In genomic region chr5:9399094-9399493, GRCh38 we compare ENCODE assay signal across 8 cellular contexts.
"Had no signal": no experiment of that assay in that cellular context is flagged by ENCODE, and none has a peak within 500 bp of the region (broad histone marks: within the 10 kb centered on the region; RNA-seq: fewer than 3 reads in every experiment).

No MANE protein-coding gene starts in this region.

- H3K27ac ChIP-seq: GM23248, KMS-11 had no signal

- FAIRE-seq: H54 had no signal

- H3K9ac ChIP-seq: GM23248, KMS-11 had no signal

- H2AFZ ChIP-seq: GM23248 had no signal

- H3K4me3 ChIP-seq: GM23248 had no signal

- DNase-seq: GM23248, GOT3, H9, HCEC 1CT, Karpas-422, KBM-7 had no signal

- H3K4me2 ChIP-seq: KMS-11 had no signal
